ENCODE assay signal across 8 cellular contexts in genomic region chr20:5658897-5659296, GRCh38. TPM values are rescaled to one million over a fixed set of nuclear protein-coding genes. Genes with fewer than 3 reads are reported as not detected.
A peak's percentile ranks its signal among the peaks of the same experiment; 100 is the strongest.
DNase-seq lines count a peak whose midpoint lies in the region; ATAC-seq and TF ChIP-seq lines count a peak whose summit lies in the region.

No MANE protein-coding gene starts in this region.

- 40 to 60% methylated on average over 4 of the region's 4 CpGs for WGBS in heart right ventricle, 2 donors

- CTCF ChIA-PET in A673 (lab: Charles Lee), result no interaction called here

- intact Hi-C loops in A673 (cut with micrococcal nuclease; ENCODE audit: unreplicated experiment), result no loop called here
- intact Hi-C loops in heart right ventricle (cut with DNase I), result loop anchor here in 1 of 10 donors (5.0 kb wide), 1 partner anchor 93 kb away; the partner anchor contains the start of gene SHLD1
- intact Hi-C loops in sciatic nerve (cut with DNase I), result no loop called here

- H3K9ac ChIP-seq in adipocyte (ENCODE audit: low read length), result peak overlapping the region; percentile 73

- no peak for TF ChIP-seq CTCF in A673 (conservative IDR thresholded peaks at IDR 0.05; ENCODE audit: low read depth, low read length)
- no peak for TF ChIP-seq CTCF in heart right ventricle (IDR thresholded peaks at IDR 0.05)

- DNase-seq in A673 (ENCODE audit: low spot score) (peak; percentile 31), NOMO-1 treated with DMSO at 0.1 percent for 48 hours (lab: John Stamatoyannopoulos, UW; ENCODE audit: unreplicated experiment) (peak; percentile 86), adipocyte (ENCODE audit: low read depth) (peak; percentile 71), heart right ventricle (peak; percentile 33 to 63), sciatic nerve (ENCODE audit: low spot score) (peak; percentile 71)

- H3K9me3 ChIP-seq in A673 (ENCODE audit: low read depth, low read length, poor library complexity, severe bottlenecking) (no peaks in the 10 kb centered on the region), adipocyte (ENCODE audit: control insufficient read depth, low read length) (no peaks in the 10 kb centered on the region), heart right ventricle (no peaks in the 10 kb centered on the region)

- H3K4me3 ChIP-seq in A673 (ENCODE audit: low read depth, low read length, poor library complexity, severe bottlenecking), result no peak overlapping the region
- peak overlapping the region; percentile 31 for H3K4me3 ChIP-seq in adipocyte (ENCODE audit: low read length)
- H3K4me3 ChIP-seq in heart right ventricle, result no peak overlapping the region

- POLR2A ChIA-PET in A673 (lab: Charles Lee; ENCODE audit: low non-redundant PET), result no interaction called here

- H3K4me1 ChIP-seq in A673 (ENCODE audit: insufficient read depth, low read length, poor library complexity, severe bottlenecking) (peaks cover 6% of the 10 kb centered on the region), adipocyte (ENCODE audit: control insufficient read depth, insufficient read depth, low read length) (peaks cover 38% of the 10 kb centered on the region), heart right ventricle (peaks cover 9 to 67% (median 34%) of the 10 kb centered on the region in 9 donors)

- BruUV-seq in A673 (replicated peaks; lab: Mats Ljungman, UMichigan), result no TSS peak

- ATAC-seq in GM21423 (IDR thresholded peaks at IDR 0.05; ENCODE audit: unreplicated experiment), result peak; percentile 54
- ATAC-seq in heart right ventricle, result peak; percentile 25 to 76 (median 60)
- peak; percentile 75 for ATAC-seq in sciatic nerve
- no peak for ATAC-seq in HG03097 (IDR thresholded peaks at IDR 0.05; ENCODE audit: low FRiP score, unreplicated experiment)
- ATAC-seq in GM21576 (IDR thresholded peaks at IDR 0.05; ENCODE audit: unreplicated experiment), result no peak

- H3K27ac ChIP-seq in A673 (ENCODE audit: low read depth, low read length, poor library complexity, severe bottlenecking) (peak overlapping the region; percentile 12), heart right ventricle (peak overlapping the region in 8 of 10 donors; percentile 28 to 82 (median 59))

- H3K36me3 ChIP-seq in A673 (ENCODE audit: insufficient read depth, low read length, poor library complexity, severe bottlenecking) (no peaks in the 10 kb centered on the region), adipocyte (ENCODE audit: control insufficient read depth, insufficient read depth, low read length, severe bottlenecking) (no peaks in the 10 kb centered on the region), heart right ventricle (no peaks in the 10 kb centered on the region)

- no peaks in the 10 kb centered on the region for H3K27me3 ChIP-seq in A673 (replicated peaks; ENCODE audit: insufficient read depth, low read depth, low read length, poor library complexity)
- no peaks in the 10 kb centered on the region for H3K27me3 ChIP-seq in adipocyte (replicated peaks; ENCODE audit: control insufficient read depth, insufficient read depth, low read length)
- no peaks in the 10 kb centered on the region for H3K27me3 ChIP-seq in heart right ventricle

RNA-seq across cellular contexts. Expression of gene GPCPD1, which starts 48.1 kb away (rescaled TPM):
- 11.6 and 12.2 TPM in 2 replicates for total RNA-seq in A673 (2021)
- total RNA-seq in heart right ventricle, result 10 to 100 TPM; 11.7 to 35.3 (median 24.5) TPM
- 1 to 10 TPM; 4.5 to 8.6 TPM for polyA plus RNA-seq in heart right ventricle
- 47.4 TPM for total RNA-seq in sciatic nerve

Comparison
In these comparisons a context has a peak if more than half of its experiments do, and no peak if none do; other contexts are left out.
1. DNase-seq: peak in every context shown above with its lines; median percentile 86 in NOMO-1 treated with DMSO at 0.1 percent for 48 hours; 71 in adipocyte; 71 in sciatic nerve; 48 in heart right ventricle; 31 in A673.
2. ATAC-seq: peak in GM21423 (single experiment), heart right ventricle (8 of 8) and sciatic nerve (single experiment); none in HG03097 (single experiment) and GM21576 (single experiment).